ENCODE assay signal across 24 cellular contexts in genomic region chr11:27403195-27403594, GRCh38.
"Had no signal": no experiment of that assay in that cellular context is flagged by ENCODE, and none has a peak within 500 bp of the region (broad histone marks: within the 10 kb centered on the region; RNA-seq: fewer than 3 reads in every experiment).

No MANE protein-coding gene starts in this region.

- H3K9me2 ChIP-seq: SK-N-SH had no signal

- H3K4me3 Mint-ChIP-seq: IgD-negative memory B cell had no signal

- H3K27ac Mint-ChIP-seq: IgD-negative memory B cell had no signal

- H3K9ac ChIP-seq: SK-N-SH had no signal

- H3K27ac ChIP-seq: SJSA1 had no signal

- H3K4me1 ChIP-seq: SJSA1 had no signal

- H3K9me3 Mint-ChIP-seq: IgD-negative memory B cell had no signal

- H3K36me3 Mint-ChIP-seq: IgD-negative memory B cell had no signal

- H3K36me3 ChIP-seq: MG63, SJSA1 had no signal

- H3K4me2 ChIP-seq: SK-N-SH had no signal

- H3K4me1 Mint-ChIP-seq: IgD-negative memory B cell had no signal

- DNase-seq: KBM-7, MG63, NCI-H1092, NCI-H1105 treated with DMSO at 0.1 percent for 48 hours, NCI-H1417 treated with DMSO at 0.1 percent for 48 hours, NCI-H146, NCI-H1694 treated with DMSO at 0.1 percent for 48 hours, NCI-H1930, NCI-H2081, NCI-H2171, NCI-H226, NCI-H446, NCI-H510A, NCI-H524 treated with DMSO at 0.1 percent for 48 hours, NCI-H69, NCI-H774, Right ventricle myocardium superior, RPMI8226, SIG-M5, SK-N-SH, SW 1271 had no signal

- H3K27me3 ChIP-seq: MG63, SJSA1 had no signal

- H3K9me3 ChIP-seq: MG63, SJSA1, SK-N-SH had no signal

- FAIRE-seq: RCC 7860 had no signal

- H3K4me3 ChIP-seq: MG63, SJSA1 had no signal
